ENCODE assay signal across 8 cellular contexts in the genomic region with DNA sequence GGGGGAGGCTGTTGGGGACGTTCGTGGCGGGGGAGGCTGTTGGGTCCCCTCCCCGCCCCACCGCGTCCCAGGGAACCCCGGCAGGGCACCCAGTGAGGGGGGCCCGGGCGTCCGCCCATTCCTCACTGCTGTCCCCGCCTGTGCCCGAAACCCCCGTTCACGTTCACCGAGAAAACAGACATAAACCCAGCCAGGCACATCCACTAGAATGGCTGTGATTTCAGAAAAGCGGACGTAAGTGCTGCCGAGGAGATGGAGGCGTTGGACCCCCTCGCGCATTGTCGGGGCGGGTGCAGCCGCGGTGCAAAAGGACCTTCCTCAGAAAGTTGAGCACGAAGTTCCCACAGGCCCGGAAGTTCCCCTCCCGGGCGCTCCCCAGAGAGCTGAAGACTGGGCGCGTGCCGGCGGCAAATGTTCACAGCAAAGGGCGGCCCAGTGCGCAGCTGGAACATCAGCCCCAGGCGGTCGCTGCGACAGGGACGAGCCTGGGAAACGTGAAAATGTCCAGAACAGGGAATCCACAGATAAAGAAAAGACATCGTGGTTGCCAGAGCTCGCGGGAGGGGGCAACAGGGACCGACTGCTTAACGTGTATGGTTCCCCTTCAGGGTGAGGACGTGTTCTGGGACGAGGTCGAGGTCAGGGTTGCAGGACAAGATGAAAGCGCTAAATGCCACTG. TPM values are rescaled to one million over a fixed set of nuclear protein-coding genes. Genes with fewer than 3 reads are reported as not detected.
DNase-seq lines count a peak whose midpoint lies in the region; ATAC-seq and TF ChIP-seq lines count a peak whose summit lies in the region.

No MANE protein-coding gene starts in this region.

- H3K9me3 ChIP-seq in CD4-positive, alpha-beta T cell (ENCODE audit: control insufficient read depth, low read length): no peaks in the 10 kb centered on the region
- H3K9me3 ChIP-seq in spleen: no peaks in the 10 kb centered on the region

- H3K4me1 ChIP-seq in spleen: peaks cover 14 to 53% (median 26%) of the 10 kb centered on the region in 6 donors

- peak in 2 of 10 experiments; percentile 19 to 39 for DNase-seq in CD4-positive, alpha-beta T cell
- DNase-seq in activated naive CD4-positive, alpha-beta T cell treated with anti-CD3 and anti-CD28 coated beads, Interleukin-2, amount 50 U/mL, for 16 hours: peak; percentile 31
- DNase-seq in hepatic stellate cell (ENCODE audit: low spot score) (peak; percentile 31), spleen (peak; percentile 83), DMS114 treated with DMSO at 0.1 percent for 48 hours (lab: John Stamatoyannopoulos, UW; ENCODE audit: unreplicated experiment) (no peak)

- POLR2A ChIA-PET in CD4-positive, alpha-beta T cell (lab: Charles Lee): no interaction called here

- H3K4me1 Mint-ChIP-seq in CD4-positive, alpha-beta T cell (ENCODE audit: low read depth): peaks cover 11% of the 10 kb centered on the region

- peak overlapping the region in 7 of 8 donors; percentile 13 to 66 (median 36) for H3K4me3 ChIP-seq in spleen

- no peak overlapping the region for H3K27ac ChIP-seq in CD4-positive, alpha-beta T cell (ENCODE audit: low read depth, low read length)
- H3K27ac ChIP-seq in spleen: peak overlapping the region in 6 of 8 donors; percentile 20 to 77 (median 57)

- H3K36me3 ChIP-seq in spleen: no peaks in the 10 kb centered on the region

- peak; percentile 3 for ATAC-seq in CD4-positive, alpha-beta T cell (ENCODE audit: poor library complexity)
- ATAC-seq in HG03196 (IDR thresholded peaks at IDR 0.05; ENCODE audit: unreplicated experiment): peak; percentile 49
- no peak for ATAC-seq in HG03095 (IDR thresholded peaks at IDR 0.05; ENCODE audit: unreplicated experiment)
- ATAC-seq in HG02623 (IDR thresholded peaks at IDR 0.05; ENCODE audit: unreplicated experiment): no peak

- peaks cover 39% of the 10 kb centered on the region for H3K27me3 Mint-ChIP-seq in CD4-positive, alpha-beta T cell

- intact Hi-C loops in CD4-positive, alpha-beta T cell (cut with DNase I, micrococcal nuclease): loop anchor here (2.0 to 10.0 kb wide), 3 partner anchors 16 to 160 kb away; partner anchors contain the start of gene NOC2L (in 1 of the 2)
- intact Hi-C loops in spleen (cut with DNase I; ENCODE audit: low total_unique reads): no loop called here

- no peak for TF ChIP-seq POLR2A in spleen (IDR thresholded peaks at IDR 0.05)

- no peak overlapping the region for H3K27ac Mint-ChIP-seq in CD4-positive, alpha-beta T cell

- peaks cover 31% of the 10 kb centered on the region for H3K27me3 ChIP-seq in CD4-positive, alpha-beta T cell (ENCODE audit: control insufficient read depth, insufficient read depth, low read length)
- H3K27me3 ChIP-seq in spleen (replicated peaks in 1 of 7): peaks cover 0 to 83% (median 25%) of the 10 kb centered on the region in 7 donors

- H3K36me3 Mint-ChIP-seq in CD4-positive, alpha-beta T cell (ENCODE audit: low read depth): no peaks in the 10 kb centered on the region

- H3K9me3 Mint-ChIP-seq in CD4-positive, alpha-beta T cell: no peaks in the 10 kb centered on the region

- 5 to 9% (median 7%) methylated on average over 38 to 49 of the region's 49 CpGs for WGBS in spleen, 5 donors

- no peak for TF ChIP-seq CTCF in CD4-positive, alpha-beta T cell (IDR thresholded peaks at IDR 0.05)
- TF ChIP-seq CTCF in spleen (IDR thresholded peaks at IDR 0.05 in 8 of 11, conservative IDR thresholded peaks at IDR 0.05 in 3 of 11): no peak

- H3K4me3 Mint-ChIP-seq in CD4-positive, alpha-beta T cell: peak overlapping the region; percentile 70

- CTCF ChIA-PET in CD4-positive, alpha-beta T cell (lab: Charles Lee): interaction anchor here (0.8 to 1.5 kb wide), 7 partner anchors 15 to 71 kb away, joined by 3 to 4 read pairs (median 3); partner anchors contain the start of genes NOC2L and PLEKHN1

RNA-seq across cellular contexts. Expression of gene SAMD11, which starts 18.5 kb away (rescaled TPM):
- not detected for total RNA-seq in CD4-positive, alpha-beta T cell
- total RNA-seq in spleen: 10 to 100 TPM in 5 of 7 donors, 1 to 10 TPM in 2; 7.5 to 37.0 (median 18.1) TPM
- 10 to 100 TPM in 2 of 3 donors, 1 to 10 TPM in 1; 7.7 to 33.2 (median 19.8) TPM for polyA plus RNA-seq in spleen

RNA-seq across cellular contexts. Expression of gene NOC2L, which starts 53.8 kb away (rescaled TPM):
- total RNA-seq in CD4-positive, alpha-beta T cell: 10 to 100 TPM; 50.2 to 52.0 TPM
- 10 to 100 TPM; 26.2 to 61.1 (median 44.7) TPM for total RNA-seq in spleen
- polyA plus RNA-seq in spleen: 10 to 100 TPM; 46.6 to 73.4 (median 52.8) TPM

RNA-seq across cellular contexts. Expression of gene KLHL17, which starts 55.2 kb away (rescaled TPM):
- total RNA-seq in CD4-positive, alpha-beta T cell: 10 to 100 TPM; 13.9 TPM
- 10 to 100 TPM; 12.0 to 21.5 (median 18.7) TPM for total RNA-seq in spleen
- polyA plus RNA-seq in spleen: 10 to 100 TPM; 14.1 to 31.6 (median 26.0) TPM

Comparison
In these comparisons a context has a peak if more than half of its experiments do, and no peak if none do; other contexts are left out.
1. ATAC-seq: peak in CD4-positive, alpha-beta T cell (single experiment) and HG03196 (single experiment); none in HG03095 (single experiment) and HG02623 (single experiment).
2. RNA of gene SAMD11, which starts 18.5 kb away (total RNA-seq): 7.5 to 37.0 TPM in spleen; not detected in CD4-positive, alpha-beta T cell; every median in the first group is over 4 times any median in the second.